Comparison of ENCODE assay signal across 8 cellular contexts in genomic region chr20:35771689-35772562, GRCh38. TPM values are rescaled to one million over a fixed set of nuclear protein-coding genes. Genes with fewer than 3 reads are reported as not detected.
DNase-seq lines count a peak whose midpoint lies in the region; TF ChIP-seq lines count a peak whose summit lies in the region.

TSS of gene PHF20 (plus strand) at chr20:35772015. CDS start at chr20:35801523, 29,508 bp downstream.

- in situ Hi-C loops in G401 (cut with HindIII; ENCODE audit: low sequenced_read_pairs): no loop called here
- in situ Hi-C loops in HAP-1 (cut with MboI; ENCODE audit: low sequenced_read_pairs): no loop called here

- peaks cover 9% of the 10 kb centered on the region for H3K9me3 Mint-ChIP-seq in nephron progenitor cell
- H3K9me3 Mint-ChIP-seq in stimulated activated naive CD8-positive, alpha-beta T cell treated with anti-CD3 and anti-CD28 coated beads, Interleukin-15, Interleukin-2, amounts not matched to agents 100 ng/mL and 50 ng/mL, for 24 hours: peaks cover 7% of the 10 kb centered on the region

- H4K20me1 ChIP-seq in MM.1S (ENCODE audit: insufficient read depth, low read length): no peaks in the 10 kb centered on the region; the same call in 1 of the 2 replicates

- H3K4me2 ChIP-seq in MM.1S (ENCODE audit: low read depth, low read length): peak within 1 kb of the TSS; percentile 95

- peak; percentile 97 for DNase-seq in G401 (ENCODE audit: low spot score)
- peak; percentile 92 to 100 for DNase-seq in HAP-1 (ENCODE audit: low spot score in 2 of 2)
- peak; percentile 96 for DNase-seq in MM.1S
- DNase-seq in SHP77 treated with DMSO at 0.1 percent for 48 hours (lab: John Stamatoyannopoulos, UW): peak; percentile 63
- DNase-seq in activated effector memory CD4-positive, alpha-beta T cell treated with anti-CD3 and anti-CD28 coated beads, Interleukin-2, amount 50 U/mL, for 16 hours: peak; percentile 100
- peak; percentile 97 for DNase-seq in fibroblast of the aortic adventitia (ENCODE audit: low read depth)
- DNase-seq in nephron progenitor cell: peak; percentile 99

- peak within 1 kb of the TSS; percentile 34 for H2AFZ ChIP-seq in MM.1S (ENCODE audit: low read length)

- H3F3A ChIP-seq in MM.1S (ENCODE audit: insufficient read depth, low read length): peaks cover 34% of the 10 kb centered on the region

- H3K4me1 ChIP-seq in HAP-1 (peaks cover 15% of the 10 kb centered on the region), MM.1S (ENCODE audit: low read length) (peaks cover 29% of the 10 kb centered on the region)

- peaks cover 52% of the 10 kb centered on the region for H3K4me1 Mint-ChIP-seq in nephron progenitor cell
- H3K4me1 Mint-ChIP-seq in stimulated activated naive CD8-positive, alpha-beta T cell treated with anti-CD3 and anti-CD28 coated beads, Interleukin-15, Interleukin-2, amounts not matched to agents 100 ng/mL and 50 ng/mL, for 24 hours (ENCODE audit: low read depth): peaks cover 79% of the 10 kb centered on the region

- peak within 1 kb of the TSS; percentile 35; the same call in 1 of the 2 replicates for H3K27ac ChIP-seq in MM.1S (ENCODE audit: low read length)

- H3K9ac ChIP-seq in MM.1S (ENCODE audit: low read length): peak within 1 kb of the TSS; percentile 83

- H3K79me2 ChIP-seq in MM.1S (ENCODE audit: low read length): peaks cover 47% of the 10 kb centered on the region

- H3K36me3 ChIP-seq in HAP-1 (replicated peaks) (peaks cover 11% of the 10 kb centered on the region), MM.1S (replicated peaks; ENCODE audit: insufficient read depth, low read length) (no peaks in the 10 kb centered on the region)

- H3K36me3 Mint-ChIP-seq in nephron progenitor cell (ENCODE audit: low read depth): peaks cover 19% of the 10 kb centered on the region
- H3K36me3 Mint-ChIP-seq in stimulated activated naive CD8-positive, alpha-beta T cell treated with anti-CD3 and anti-CD28 coated beads, Interleukin-15, Interleukin-2, amounts not matched to agents 100 ng/mL and 50 ng/mL, for 24 hours (ENCODE audit: low read depth): peaks cover 28% of the 10 kb centered on the region

- no peaks in the 10 kb centered on the region for H3K9me3 ChIP-seq in HAP-1
- no peaks in the 10 kb centered on the region for H3K9me3 ChIP-seq in MM.1S (replicated peaks; ENCODE audit: insufficient read depth, low read length)

- H3K27me3 ChIP-seq in HAP-1 (ENCODE audit: low read depth) (no peaks in the 10 kb centered on the region), MM.1S (replicated peaks; ENCODE audit: insufficient read depth, low read length) (no peaks in the 10 kb centered on the region)

- TF ChIP-seq CTCF in MM.1S (IDR thresholded peaks at IDR 0.05; ENCODE audit: low read length): no peak
- TF ChIP-seq CTCF in fibroblast of the aortic adventitia (IDR thresholded peaks at IDR 0.05; ENCODE audit: insufficient read depth, low read length): no peak
- TF ChIP-seq CTCF in nephron progenitor cell (IDR thresholded peaks at IDR 0.05): no peak

- H3K4me3 ChIP-seq in HAP-1: peak within 1 kb of the TSS; percentile 62
- H3K4me3 ChIP-seq in MM.1S (ENCODE audit: low read length): peak within 1 kb of the TSS; percentile 87
- peak within 1 kb of the TSS; percentile 96 for H3K4me3 ChIP-seq in fibroblast of the aortic adventitia (ENCODE audit: low read depth, low read length)

- peaks cover 9% of the 10 kb centered on the region for H3K27me3 Mint-ChIP-seq in nephron progenitor cell (ENCODE audit: low read depth, poor library complexity)
- no peaks in the 10 kb centered on the region for H3K27me3 Mint-ChIP-seq in stimulated activated naive CD8-positive, alpha-beta T cell treated with anti-CD3 and anti-CD28 coated beads, Interleukin-15, Interleukin-2, amounts not matched to agents 100 ng/mL and 50 ng/mL, for 24 hours

- no peaks in the 10 kb centered on the region for H3K9me2 ChIP-seq in MM.1S (replicated peaks; ENCODE audit: insufficient read depth, low read length)

- H3K4me3 Mint-ChIP-seq in nephron progenitor cell: peak within 1 kb of the TSS; percentile 99
- peak within 1 kb of the TSS; percentile 85 for H3K4me3 Mint-ChIP-seq in stimulated activated naive CD8-positive, alpha-beta T cell treated with anti-CD3 and anti-CD28 coated beads, Interleukin-15, Interleukin-2, amounts not matched to agents 100 ng/mL and 50 ng/mL, for 24 hours

- peak within 1 kb of the TSS; percentile 98 for H3K27ac Mint-ChIP-seq in nephron progenitor cell
- peak within 1 kb of the TSS; percentile 88 for H3K27ac Mint-ChIP-seq in stimulated activated naive CD8-positive, alpha-beta T cell treated with anti-CD3 and anti-CD28 coated beads, Interleukin-15, Interleukin-2, amounts not matched to agents 100 ng/mL and 50 ng/mL, for 24 hours

RNA-seq across cellular contexts. Expression of gene PHF20, which starts in this region (rescaled TPM):
- 46.1 and 81.2 TPM in 2 replicates for total RNA-seq in G401 (2014; rRNA removed; shearing (Covaris generic))
- total RNA-seq in fibroblast of the aortic adventitia (ENCODE audit: low replicate concordance): 28.5 and 30.9 TPM in 2 replicates

Comparison
In these comparisons a context has a peak if more than half of its experiments do, and no peak if none do; other contexts are left out.
1. Peak in every context shown above with its lines: DNase-seq, H3K4me3 ChIP-seq and H3K27ac ChIP-seq.